In genomic region chr2:187768995-187769394, GRCh38 we compare ENCODE assay signal across 26 cellular contexts.
"Had no signal": no experiment of that assay in that cellular context is flagged by ENCODE, and none has a peak within 500 bp of the region (broad histone marks: within the 10 kb centered on the region; RNA-seq: fewer than 3 reads in every experiment).

No MANE protein-coding gene starts in this region.

- DNase-seq: colonic mucosa; cortex of kidney; dermis blood vessel endothelial cell; effector CD4-positive, alpha-beta T cell; effector CD8-positive, alpha-beta T cell; effector memory CD4-positive, alpha-beta T cell; effector memory CD8-positive, alpha-beta T cell; endodermal cell; erythroblast; esophagus squamous epithelium; foreskin fibroblast; foreskin melanocyte; gastrocnemius medialis; glutamatergic neuron; head of caudate nucleus; heart left ventricle; heart right ventricle had no signal

- H3K4me1 ChIP-seq: colonic mucosa, esophagus muscularis mucosa, esophagus squamous epithelium, gastrocnemius medialis, gastroesophageal sphincter, heart left ventricle, heart right ventricle had no signal

- H3K4me1 Mint-ChIP-seq: endodermal cell had no signal

- H3K4me3 ChIP-seq: colonic mucosa, coronary artery, esophagus muscularis mucosa, esophagus squamous epithelium, gastrocnemius medialis, gastroesophageal sphincter, heart left ventricle, heart right ventricle had no signal

- H3K9me3 ChIP-seq: colonic mucosa, esophagus muscularis mucosa, esophagus squamous epithelium, gastrocnemius medialis, gastroesophageal sphincter, heart right ventricle had no signal

- H3K4me3 Mint-ChIP-seq: dendritic cell treated with granulocyte-macrophage colony-stimulating factor and Interleukin-4, amounts not matched to agents 40 ng/mL and 50 ng/mL, for 4 days; effector memory CD8-positive, alpha-beta T cell; endodermal cell had no signal

- H3K27me3 Mint-ChIP-seq: dendritic cell treated with granulocyte-macrophage colony-stimulating factor and Interleukin-4, amounts not matched to agents 40 ng/mL and 50 ng/mL, for 4 days; effector memory CD8-positive, alpha-beta T cell had no signal

- ATAC-seq: effector memory CD8-positive, alpha-beta T cell; esophagus mucosa; foreskin keratinocyte; gastrocnemius medialis; gastroesophageal sphincter; heart left ventricle; heart right ventricle had no signal

- H3K27ac ChIP-seq: colonic mucosa, coronary artery, epithelial cell of prostate, esophagus muscularis mucosa, esophagus squamous epithelium, foreskin keratinocyte, gastrocnemius medialis, gastroesophageal sphincter, heart left ventricle, heart right ventricle had no signal

- H3K36me3 ChIP-seq: colonic mucosa, esophagus muscularis mucosa, esophagus squamous epithelium, gastrocnemius medialis, gastroesophageal sphincter, heart left ventricle, heart right ventricle had no signal

- H3K27ac Mint-ChIP-seq: dendritic cell treated with granulocyte-macrophage colony-stimulating factor and Interleukin-4, amounts not matched to agents 40 ng/mL and 50 ng/mL, for 4 days; effector memory CD8-positive, alpha-beta T cell; endodermal cell had no signal

- FAIRE-seq: colon, endothelial cell of umbilical vein had no signal

- H3K27me3 ChIP-seq: colonic mucosa, esophagus muscularis mucosa, esophagus squamous epithelium, foreskin keratinocyte, gastrocnemius medialis, gastroesophageal sphincter, heart left ventricle, heart right ventricle had no signal
